ENCODE assay signal across 22 cellular contexts in the genomic region with DNA sequence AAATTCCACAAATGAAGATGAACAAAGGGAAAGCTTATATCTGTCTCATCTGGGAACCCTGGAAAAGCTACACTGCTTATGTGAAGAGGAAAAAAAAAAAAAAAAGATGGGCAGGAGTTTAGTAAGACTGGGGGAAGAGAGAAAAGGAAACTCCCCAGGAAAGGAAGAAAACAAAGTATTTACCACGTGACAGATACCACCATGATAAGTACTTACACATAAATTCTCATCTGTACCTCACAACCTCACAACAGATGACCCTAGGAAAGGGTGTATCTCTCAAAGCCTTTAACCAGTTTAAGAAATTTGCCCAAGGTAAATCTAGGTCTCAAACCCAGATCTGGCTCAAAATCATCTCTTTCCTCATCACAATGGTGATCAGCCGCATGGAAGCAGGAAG.
A peak's percentile ranks its signal among the peaks of the same experiment; 100 is the strongest.
DNase-seq lines count a peak whose midpoint lies in the region; ATAC-seq, FAIRE-seq and TF ChIP-seq lines count a peak whose summit lies in the region.
"Had no signal": no experiment of that assay in that cellular context is flagged by ENCODE, and none has a peak within 500 bp of the region (broad histone marks: within the 10 kb centered on the region; RNA-seq: fewer than 3 reads in every experiment).

No MANE protein-coding gene starts in this region.

- no peak for TF ChIP-seq EP300 in K562 (IDR thresholded peaks at IDR 0.05; ENCODE audit: low read length)

- H3K4me3 Mint-ChIP-seq in activated CD4-positive, alpha-beta T cell treated with anti-CD3 and anti-CD28 coated beads, Interleukin-2, amount 10 ng/mL, durations not matched to agents 7 days and 5 days: no peak overlapping the region
- H3K4me3 Mint-ChIP-seq: IgD-negative memory B cell had no signal

- ATAC-seq in K562: peak; percentile 4; the same call in 1 of the 3 replicates
- ATAC-seq in HG02973 (IDR thresholded peaks at IDR 0.05; ENCODE audit: unreplicated experiment): no peak
- no peak for ATAC-seq in foreskin keratinocyte

- TF ChIP-seq CTCF in K562 (IDR thresholded peaks at IDR 0.05 in 2 of 3, conservative IDR thresholded peaks at IDR 0.05 in 1 of 3; ENCODE audit: insufficient read depth in 2 of 3, low read depth in 1 of 3, low read length in 3 of 3) (no peak), smooth muscle cell (IDR thresholded peaks at IDR 0.05; ENCODE audit: borderline replicate concordance, insufficient read depth, poor library complexity, severe bottlenecking) (no peak), foreskin keratinocyte (conservative IDR thresholded peaks at IDR 0.05) (no peak)

- intact Hi-C loops in K562 (cut with micrococcal nuclease): no loop called here

- peaks cover 77% of the 10 kb centered on the region for H3K79me2 ChIP-seq in K562 (ENCODE audit: control insufficient read depth, insufficient read depth, low read length)
- peaks cover 79% of the 10 kb centered on the region for H3K79me2 ChIP-seq in smooth muscle cell (ENCODE audit: low read depth)

- TF ChIP-seq POLR2A in K562 (conservative IDR thresholded peaks at IDR 0.05): no peak

- H3K4me3 ChIP-seq in K562: no peak overlapping the region
- no peak overlapping the region for H3K4me3 ChIP-seq in smooth muscle cell
- H3K4me3 ChIP-seq: BLaER1, Peyer's patch had no signal

- H4K20me1 ChIP-seq in K562 (replicated peaks; ENCODE audit: control insufficient read depth, insufficient read depth, low read length) (no peaks in the 10 kb centered on the region), smooth muscle cell (ENCODE audit: low read depth) (no peaks in the 10 kb centered on the region)

- POLR2A ChIA-PET in activated CD4-positive, alpha-beta T cell treated with anti-CD3 and anti-CD28 coated beads, Interleukin-2, amount 10 ng/mL, durations not matched to agents 7 days and 5 days (lab: Charles Lee): no interaction called here
- POLR2A ChIA-PET in K562 (lab: Yijun Ruan, JAX): interaction anchor here (2.9 to 3.0 kb wide), 2 partner anchors 10 to 14 kb away, joined by 13 to 30 read pairs; no protein-coding TSS in a partner anchor

- peaks cover 45% of the 10 kb centered on the region for H3K36me3 Mint-ChIP-seq in activated CD4-positive, alpha-beta T cell treated with anti-CD3 and anti-CD28 coated beads, Interleukin-2, amount 10 ng/mL, durations not matched to agents 7 days and 5 days (ENCODE audit: low read depth)

- no peak for FAIRE-seq in K562 (lab: Jason Lieb, UNC)
- FAIRE-seq: A204.1, GM18507, HTR-8/SVneo had no signal

- H3K36me3 ChIP-seq in K562 (ENCODE audit: control insufficient read depth, insufficient read depth, low read length) (no peaks in the 10 kb centered on the region; the same call in 2 of the 3 replicates), smooth muscle cell (ENCODE audit: low read depth) (peaks cover under 1% of the 10 kb centered on the region)
- H3K36me3 ChIP-seq: Peyer's patch had no signal

- CTCF ChIA-PET in activated CD4-positive, alpha-beta T cell treated with anti-CD3 and anti-CD28 coated beads, Interleukin-2, amount 10 ng/mL, durations not matched to agents 7 days and 5 days (lab: Charles Lee): interaction anchor here (0.9 kb wide), 1 partner anchor 33 kb away, joined by 3 read pairs; no protein-coding TSS in a partner anchor
- CTCF ChIA-PET in K562 (lab: Yijun Ruan, JAX; ENCODE audit: low intra/inter-chr PET ratio): no interaction called here

- H3K4me1 Mint-ChIP-seq in activated CD4-positive, alpha-beta T cell treated with anti-CD3 and anti-CD28 coated beads, Interleukin-2, amount 10 ng/mL, durations not matched to agents 7 days and 5 days: peaks cover 58% of the 10 kb centered on the region

- no peak overlapping the region for H3K9ac ChIP-seq in K562 (ENCODE audit: insufficient read depth in 1 of 2, low read depth in 2 of 2, low read length in 2 of 2)
- H3K9ac ChIP-seq in smooth muscle cell (ENCODE audit: low read depth): no peak overlapping the region
- H3K9ac ChIP-seq: BLaER1 had no signal

- H3K27ac Mint-ChIP-seq in activated CD4-positive, alpha-beta T cell treated with anti-CD3 and anti-CD28 coated beads, Interleukin-2, amount 10 ng/mL, durations not matched to agents 7 days and 5 days: peak overlapping the region; percentile 77

- WGBS in K562 (ENCODE audit: insufficient coverage, low coverage, missing lambda C conversion rate): 28% methylated on average over 2 of the region's 2 CpGs
- WGBS in smooth muscle cell (ENCODE audit: low lambda C conversion rate): 94% methylated on average over 2 of the region's 2 CpGs

- H3K9me3 ChIP-seq in K562 (replicated peaks; ENCODE audit: control insufficient read depth, insufficient read depth, low read depth, low read length) (no peaks in the 10 kb centered on the region), smooth muscle cell (replicated peaks; ENCODE audit: low read depth) (no peaks in the 10 kb centered on the region)
- H3K9me3 ChIP-seq: Peyer's patch had no signal

- H3F3A ChIP-seq in smooth muscle cell (ENCODE audit: low read depth): peaks cover 7% of the 10 kb centered on the region

- H3K4me1 ChIP-seq in K562 (replicated peaks in 1 of 2; ENCODE audit: control insufficient read depth in 2 of 2, insufficient read depth in 2 of 2, low read length in 2 of 2) (peaks cover 13 to 59% of the 10 kb centered on the region in 2 experiments), smooth muscle cell (ENCODE audit: low read depth) (peaks cover 8% of the 10 kb centered on the region), foreskin keratinocyte (no peaks in the 10 kb centered on the region)
- H3K4me1 ChIP-seq: BLaER1, Peyer's patch had no signal

- H3K27me3 ChIP-seq in K562 (ENCODE audit: control insufficient read depth in 2 of 2, insufficient read depth in 2 of 2, low read length in 2 of 2) (no peaks in the 10 kb centered on the region), smooth muscle cell (ENCODE audit: low read depth) (no peaks in the 10 kb centered on the region), foreskin keratinocyte (no peaks in the 10 kb centered on the region)
- H3K27me3 ChIP-seq: BLaER1, Peyer's patch had no signal

- H3K27me3 Mint-ChIP-seq in activated CD4-positive, alpha-beta T cell treated with anti-CD3 and anti-CD28 coated beads, Interleukin-2, amount 10 ng/mL, durations not matched to agents 7 days and 5 days: peaks cover 2% of the 10 kb centered on the region
- H3K27me3 Mint-ChIP-seq: IgD-negative memory B cell had no signal

- H3K9me3 Mint-ChIP-seq in activated CD4-positive, alpha-beta T cell treated with anti-CD3 and anti-CD28 coated beads, Interleukin-2, amount 10 ng/mL, durations not matched to agents 7 days and 5 days: peaks cover 22% of the 10 kb centered on the region
- H3K9me3 Mint-ChIP-seq: IgD-negative memory B cell had no signal

- H3K27ac ChIP-seq in K562 (ENCODE audit: extremely low read depth, low read depth, low read length) (peak overlapping the region; percentile 60; the same call in 2 of the 3 replicates), smooth muscle cell (ENCODE audit: low read depth) (peak overlapping the region; percentile 75), foreskin keratinocyte (no peak overlapping the region)
- H3K27ac ChIP-seq: BLaER1, HL-60, Peyer's patch had no signal

- no peaks in the 10 kb centered on the region for H3K9me1 ChIP-seq in K562 (ENCODE audit: control insufficient read depth, insufficient read depth, low read length)

- H2AFZ ChIP-seq in K562 (ENCODE audit: low read depth, low read length) (no peak overlapping the region), smooth muscle cell (ENCODE audit: low read depth) (no peak overlapping the region)

- no TSS peak for BruUV-seq in K562 (replicated peaks; lab: Mats Ljungman, UMichigan)

- in situ Hi-C loops in K562 (cut with MboI): no loop called here

- H3K4me2 ChIP-seq in K562 (ENCODE audit: insufficient read depth, low read length) (peak overlapping the region; percentile 17; the same call in 1 of the 2 replicates), smooth muscle cell (peak overlapping the region; percentile 56)
- H3K4me2 ChIP-seq: BLaER1 had no signal

- no peak for TF ChIP-seq RAD21 in K562 (CRISPR knock-in tag; conservative IDR thresholded peaks at IDR 0.05 in 1 of 2, IDR thresholded peaks at IDR 0.05 in 1 of 2)

- no peak for DNase-seq in activated CD4-positive, alpha-beta T cell treated with anti-CD3 and anti-CD28 coated beads, Interleukin-2, amount 10 ng/mL, durations not matched to agents 7 days and 5 days
- DNase-seq in activated CD4-positive, alpha-beta T cell treated with anti-CD3 and anti-CD28 coated beads, Interleukin-2, amount 50 U/mL, for 48 hours: no peak
- DNase-seq in OCI-M1 (lab: John Stamatoyannopoulos, UW): peak; percentile 93
- DNase-seq in K562 (ENCODE audit: extremely low read depth in 1 of 4, low spot score in 3 of 4): no peak
- DNase-seq in smooth muscle cell (lab: John Stamatoyannopoulos, UW; ENCODE audit: unreplicated experiment): no peak
- no peak for DNase-seq in RKO (ENCODE audit: low spot score)
- no peak for DNase-seq in foreskin keratinocyte
- DNase-seq: GF-D8, HCEC 1CT, NCI-H1105 treated with DMSO at 0.1 percent for 48 hours, NCI-H1694 treated with DMSO at 0.1 percent for 48 hours, NCI-H2107, NCI-H226, NCI-H526, Peyer's patch had no signal

TF ChIP-seq in K562, 482 proteins besides CTCF, POLR2A, EP300 and RAD21 (continues in another document):
- no peak for TF ChIP-seq SNRNP70 (optimal IDR thresholded peaks at IDR 0.05; ENCODE audit: low read depth, low read length)
- no peak for TF ChIP-seq ZC3H8 (IDR thresholded peaks at IDR 0.05)
- TF ChIP-seq CBFA2T2 (conservative IDR thresholded peaks at IDR 0.05): peak; percentile 42
- no peak for TF ChIP-seq POLR2H (tag; IDR thresholded peaks at IDR 0.05; ENCODE audit: low read depth)
- TF ChIP-seq HCFC1 (IDR thresholded peaks at IDR 0.05; ENCODE audit: low read depth, low read length): no peak
- TF ChIP-seq EGR1 (conservative IDR thresholded peaks at IDR 0.05): no peak
- TF ChIP-seq JUND (IDR thresholded peaks at IDR 0.05; ENCODE audit: borderline replicate concordance, low read depth, low read length): no peak
- TF ChIP-seq JUND (tag; IDR thresholded peaks at IDR 0.05; ENCODE audit: borderline replicate concordance, low read depth, low read length): no peak
- TF ChIP-seq KDM4B (IDR thresholded peaks at IDR 0.05; ENCODE audit: borderline replicate concordance in 2 of 2, low read depth in 1 of 2): no peak
- no peak for TF ChIP-seq ZNF165 (CRISPR knock-in tag; IDR thresholded peaks at IDR 0.05; ENCODE audit: borderline replicate concordance)
- peak; percentile 88 for TF ChIP-seq RAD51 (IDR thresholded peaks at IDR 0.05; ENCODE audit: borderline replicate concordance, low read depth)
- TF ChIP-seq MTA1 (IDR thresholded peaks at IDR 0.05; ENCODE audit: borderline replicate concordance): peak; percentile 46; the same call in 1 of the 2 replicates
- TF ChIP-seq FOXP1 (CRISPR knock-in tag; IDR thresholded peaks at IDR 0.05): no peak
- no peak for TF ChIP-seq ETV1 (tag; conservative IDR thresholded peaks at IDR 0.05; ENCODE audit: low read depth)
